In the genomic region with DNA sequence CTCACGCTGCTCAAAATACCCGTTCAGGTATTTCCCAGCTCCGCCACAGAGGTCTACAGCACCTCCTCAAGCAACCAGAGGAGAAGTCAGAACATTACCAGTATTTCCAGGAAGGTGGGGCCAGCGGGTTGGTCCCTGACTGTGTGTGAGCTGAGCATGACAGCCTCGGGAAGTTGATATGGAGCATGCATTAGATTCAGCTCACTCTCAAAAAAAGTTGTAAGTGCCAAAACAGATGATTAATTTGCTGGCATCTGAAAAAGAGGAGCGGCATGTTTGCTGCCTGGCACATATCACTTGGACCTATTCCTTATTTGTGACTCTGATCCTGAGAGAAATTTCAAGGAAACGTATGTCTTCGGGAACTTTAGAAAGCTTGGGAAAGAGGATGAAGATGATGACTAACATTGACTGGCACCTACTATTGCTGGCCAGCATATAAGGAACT, we compare ENCODE assay signal across 1 cellular context.
TF ChIP-seq lines count a peak whose summit lies in the region.

No MANE protein-coding gene starts in this region.

TF ChIP-seq in WTC11, 78 proteins besides CTCF, POLR2A, EP300 and RAD21 (continued from another document):
- TF ChIP-seq, protein P1, sequence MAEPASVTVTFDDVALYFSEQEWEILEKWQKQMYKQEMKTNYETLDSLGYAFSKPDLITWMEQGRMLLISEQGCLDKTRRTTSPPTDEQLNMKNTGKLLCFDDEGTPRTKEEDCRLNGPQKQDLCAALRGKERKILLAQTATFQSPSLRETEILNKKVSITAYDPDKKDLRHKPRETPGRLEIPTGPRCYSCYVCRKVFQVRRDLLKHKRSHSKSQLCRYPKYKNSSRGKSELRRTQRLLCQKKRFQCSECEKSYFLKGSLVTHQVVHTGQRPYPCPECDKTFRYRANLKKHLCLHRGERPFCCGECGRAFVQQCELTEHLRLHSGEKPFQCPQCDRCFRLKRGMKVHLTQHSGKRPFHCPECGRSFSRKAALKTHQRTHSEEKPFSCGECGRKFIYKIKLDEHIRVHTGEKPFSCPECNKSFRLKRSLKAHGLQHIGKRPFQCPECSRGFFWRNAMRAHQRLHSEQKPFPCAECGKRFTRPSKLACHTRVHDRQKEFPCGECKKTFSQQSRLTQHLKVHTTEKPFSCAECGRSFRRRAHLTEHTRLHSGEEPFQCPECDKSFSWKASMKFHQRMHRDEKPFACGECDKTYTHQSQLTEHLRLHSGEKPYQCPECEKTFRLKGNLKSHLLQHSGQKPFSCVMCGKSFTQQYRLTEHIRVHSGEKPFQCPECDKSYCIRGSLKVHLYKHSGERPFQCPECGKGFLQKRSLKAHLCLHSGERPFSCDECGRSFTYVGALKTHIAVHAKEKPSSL (CRISPR knock-in tag; conservative IDR thresholded peaks at IDR 0.05) = no peak
- TF ChIP-seq FOXJ3 (CRISPR knock-in tag; IDR thresholded peaks at IDR 0.05; ENCODE audit: borderline replicate concordance) = no peak
- TF ChIP-seq ZNF138 (CRISPR knock-in tag; conservative IDR thresholded peaks at IDR 0.05) = no peak
- TF ChIP-seq MXD4 (CRISPR knock-in tag; IDR thresholded peaks at IDR 0.05; ENCODE audit: borderline replicate concordance) = no peak
- TF ChIP-seq MYBL2 (CRISPR knock-in tag; IDR thresholded peaks at IDR 0.05) = no peak
- no peak for TF ChIP-seq ZNF121 (CRISPR knock-in tag; IDR thresholded peaks at IDR 0.05)
- TF ChIP-seq TCF7 (CRISPR knock-in tag; IDR thresholded peaks at IDR 0.05; ENCODE audit: low read depth) = no peak
- no peak for TF ChIP-seq GRHL2 (CRISPR knock-in tag; IDR thresholded peaks at IDR 0.05; ENCODE audit: insufficient replicate concordance, severe bottlenecking)
- TF ChIP-seq MAX (CRISPR knock-in tag; IDR thresholded peaks at IDR 0.05) = no peak
- TF ChIP-seq TEAD4 (CRISPR knock-in tag; IDR thresholded peaks at IDR 0.05) = no peak
- no peak for TF ChIP-seq STAT6 (CRISPR knock-in tag; conservative IDR thresholded peaks at IDR 0.05; ENCODE audit: low read depth)
